In genomic region chrX:31233941-31234496, GRCh38 we compare ENCODE assay signal across 1 cellular context.
TF ChIP-seq lines count a peak whose summit lies in the region.

No MANE protein-coding gene starts in this region.

TF ChIP-seq in H1, 55 proteins besides CTCF, POLR2A, EP300 and RAD21 (continued from another document):
- TF ChIP-seq SP1 (IDR thresholded peaks at IDR 0.05; ENCODE audit: low read depth, low read length): 0 out of 2 replicates have a peak, but pooled peaks have one; percentile 18
- TF ChIP-seq TEAD4 (IDR thresholded peaks at IDR 0.05; ENCODE audit: low read depth, low read length): no peak
TF ChIP-seq in H1: peak in this region for 2.
